ENCODE assay signal across 27 cellular contexts in the genomic region with DNA sequence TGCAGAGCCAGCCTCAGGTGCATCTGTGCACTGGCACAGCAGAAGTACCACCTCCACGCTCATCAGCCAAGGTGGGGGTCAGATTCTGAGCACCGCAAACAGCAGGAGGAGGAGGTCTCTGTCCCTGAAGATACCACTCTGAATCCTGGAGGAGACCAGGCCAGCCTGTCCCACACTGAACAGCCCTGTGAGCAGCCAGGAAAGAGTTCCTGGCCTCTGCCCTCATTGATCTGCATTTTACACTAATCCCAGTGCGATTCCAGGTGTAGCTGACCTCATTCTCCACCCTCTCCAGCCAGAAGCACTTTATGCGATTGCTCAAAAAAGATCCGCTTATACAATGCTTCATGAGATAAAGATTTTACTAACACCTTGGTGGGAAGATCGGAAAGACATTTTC.
"Had no signal": no experiment of that assay in that cellular context is flagged by ENCODE, and none has a peak within 500 bp of the region (broad histone marks: within the 10 kb centered on the region; RNA-seq: fewer than 3 reads in every experiment).

No MANE protein-coding gene starts in this region.

- H3K4me3 ChIP-seq: coronary artery, dorsolateral prefrontal cortex, esophagus squamous epithelium, gastroesophageal sphincter, heart right ventricle had no signal

- H3K4me1 ChIP-seq: esophagus squamous epithelium, gastroesophageal sphincter had no signal

- DNase-seq: activated CD4-positive, alpha-beta memory T cell treated with anti-CD3 and anti-CD28 coated beads for 36 hours; activated CD4-positive, alpha-beta T cell treated with anti-CD3 and anti-CD28 coated beads for 36 hours; activated CD4-positive, alpha-beta T cell treated with anti-CD3 and anti-CD28 coated beads, Interleukin-2, amount 10 ng/mL, durations not matched to agents 24 days and 14 days; activated CD4-positive, CD25-positive, alpha-beta regulatory T cell; activated CD4-positive, CD25-positive, alpha-beta regulatory T cell treated with anti-CD3 and anti-CD28 coated beads, Interleukin-2, amount 50 U/mL, for 72 hours; activated CD8-positive, alpha-beta T cell treated with anti-CD3 and anti-CD28 coated beads, Interleukin-2, amount 10 ng/mL, durations not matched to agents 7 days and 5 days; activated effector memory CD4-positive, alpha-beta T cell treated with Interleukin-2 at 50 U/mL for 16 hours; activated gamma-delta T cell treated with Interleukin-2 at 50 U/mL for 16 hours; activated naive CD4-positive, alpha-beta T cell treated with anti-CD3 and anti-CD28 coated beads, Interleukin-2, amount 50 U/mL, for 16 hours; activated naive CD4-positive, alpha-beta T cell treated with Interleukin-2 at 50 U/mL for 16 hours; activated T-cell treated with anti-CD3 and anti-CD28 coated beads, Interleukin-2, amount 50 U/mL, for 4 hours; amniotic stem cell; anterior cingulate cortex; brain microvascular endothelial cell; dorsolateral prefrontal cortex; effector memory CD8-positive, alpha-beta T cell; erythroblast; esophagus squamous epithelium; foreskin melanocyte; heart right ventricle; T-helper 1 cell; T-helper 17 cell; T1000 had no signal

- FAIRE-seq: astrocyte, bronchial epithelial cell had no signal

- H3K9me3 ChIP-seq: esophagus squamous epithelium, gastroesophageal sphincter had no signal

- H3K27ac ChIP-seq: brain microvascular endothelial cell, coronary artery, dorsolateral prefrontal cortex, esophagus squamous epithelium, gastroesophageal sphincter, heart right ventricle had no signal

- H3K27me3 ChIP-seq: brain microvascular endothelial cell, esophagus squamous epithelium, gastroesophageal sphincter, heart right ventricle had no signal

- H3K36me3 ChIP-seq: brain microvascular endothelial cell, esophagus squamous epithelium, gastroesophageal sphincter, heart right ventricle had no signal
